In genomic region chr14:99603965-99604765, GRCh38 we compare ENCODE assay signal across 1 cellular context.
TF ChIP-seq lines count a peak whose summit lies in the region.

CCDC85C (minus strand) TSS chr14:99604207; CDS start chr14:99603959, 248 bp downstream.

TF ChIP-seq in HepG2, 621 proteins besides CTCF, POLR2A, EP300 and RAD21 (continued from another document and continues in another):
- TF ChIP-seq ZSCAN5A (CRISPR knock-in tag; IDR thresholded peaks at IDR 0.05; ENCODE audit: borderline replicate concordance) = no peak
- TF ChIP-seq, protein P1, sequence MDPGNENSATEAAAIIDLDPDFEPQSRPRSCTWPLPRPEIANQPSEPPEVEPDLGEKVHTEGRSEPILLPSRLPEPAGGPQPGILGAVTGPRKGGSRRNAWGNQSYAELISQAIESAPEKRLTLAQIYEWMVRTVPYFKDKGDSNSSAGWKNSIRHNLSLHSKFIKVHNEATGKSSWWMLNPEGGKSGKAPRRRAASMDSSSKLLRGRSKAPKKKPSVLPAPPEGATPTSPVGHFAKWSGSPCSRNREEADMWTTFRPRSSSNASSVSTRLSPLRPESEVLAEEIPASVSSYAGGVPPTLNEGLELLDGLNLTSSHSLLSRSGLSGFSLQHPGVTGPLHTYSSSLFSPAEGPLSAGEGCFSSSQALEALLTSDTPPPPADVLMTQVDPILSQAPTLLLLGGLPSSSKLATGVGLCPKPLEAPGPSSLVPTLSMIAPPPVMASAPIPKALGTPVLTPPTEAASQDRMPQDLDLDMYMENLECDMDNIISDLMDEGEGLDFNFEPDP (CRISPR knock-in tag; conservative IDR thresholded peaks at IDR 0.05) = no peak
- no peak for TF ChIP-seq ZNF234 (CRISPR knock-in tag; conservative IDR thresholded peaks at IDR 0.05)
- no peak for TF ChIP-seq ELF3 (CRISPR knock-in tag; IDR thresholded peaks at IDR 0.05)
- no peak for TF ChIP-seq MTF1 (CRISPR knock-in tag; IDR thresholded peaks at IDR 0.05)
- TF ChIP-seq SOX13 (IDR thresholded peaks at IDR 0.05) = no peak
- TF ChIP-seq SOX13 (CRISPR knock-in tag; conservative IDR thresholded peaks at IDR 0.05 in 1 of 2, IDR thresholded peaks at IDR 0.05 in 1 of 2) = no peak
- TF ChIP-seq KDM1A (CRISPR knock-in tag; IDR thresholded peaks at IDR 0.05) = no peak
- TF ChIP-seq ZFP36 (IDR thresholded peaks at IDR 0.05; ENCODE audit: borderline replicate concordance, low read depth, low read length, partially characterized antibody) = no peak
- TF ChIP-seq ZNF275 (CRISPR knock-in tag; IDR thresholded peaks at IDR 0.05; ENCODE audit: borderline replicate concordance) = no peak; the same call in 1 of the 2 replicates
- no peak for TF ChIP-seq ARNTL (CRISPR knock-in tag; IDR thresholded peaks at IDR 0.05)
- no peak for TF ChIP-seq MED13 (CRISPR knock-in tag; IDR thresholded peaks at IDR 0.05)
- TF ChIP-seq DNMT3B (CRISPR knock-in tag; conservative IDR thresholded peaks at IDR 0.05) = no peak
- TF ChIP-seq SMARCC2 (IDR thresholded peaks at IDR 0.05) = no peak
- no peak for TF ChIP-seq RAD51 (IDR thresholded peaks at IDR 0.05; ENCODE audit: borderline replicate concordance)
- no peak for TF ChIP-seq ZNF180 (CRISPR knock-in tag; IDR thresholded peaks at IDR 0.05; ENCODE audit: borderline replicate concordance, low read depth)
- TF ChIP-seq FOXJ3 (CRISPR knock-in tag; IDR thresholded peaks at IDR 0.05; ENCODE audit: borderline replicate concordance) = no peak
- no peak for TF ChIP-seq ZFP37 (CRISPR knock-in tag; IDR thresholded peaks at IDR 0.05; ENCODE audit: borderline replicate concordance)
- TF ChIP-seq SMAD9 (CRISPR knock-in tag; IDR thresholded peaks at IDR 0.05) = no peak
- TF ChIP-seq SNRNP70 (IDR thresholded peaks at IDR 0.05; ENCODE audit: low read depth, low read length) = no peak
- TF ChIP-seq KDM6A (CRISPR knock-in tag; IDR thresholded peaks at IDR 0.05; ENCODE audit: low read depth) = no peak
- no peak for TF ChIP-seq ZNF446 (CRISPR knock-in tag; IDR thresholded peaks at IDR 0.05)
- peak; percentile 54; the same call in 1 of the 3 replicates for TF ChIP-seq MXI1 (IDR thresholded peaks at IDR 0.05; ENCODE audit: borderline replicate concordance, low read depth, low read length)
- 0 out of 2 replicates have a peak, but pooled peaks have one; percentile 5 for TF ChIP-seq KDM2A (CRISPR knock-in tag; IDR thresholded peaks at IDR 0.05; ENCODE audit: borderline replicate concordance, low read depth)
- TF ChIP-seq NFKBIZ (CRISPR knock-in tag; IDR thresholded peaks at IDR 0.05) = no peak
- TF ChIP-seq BRCA1 (CRISPR knock-in tag; IDR thresholded peaks at IDR 0.05) = no peak
- TF ChIP-seq, protein P2, sequence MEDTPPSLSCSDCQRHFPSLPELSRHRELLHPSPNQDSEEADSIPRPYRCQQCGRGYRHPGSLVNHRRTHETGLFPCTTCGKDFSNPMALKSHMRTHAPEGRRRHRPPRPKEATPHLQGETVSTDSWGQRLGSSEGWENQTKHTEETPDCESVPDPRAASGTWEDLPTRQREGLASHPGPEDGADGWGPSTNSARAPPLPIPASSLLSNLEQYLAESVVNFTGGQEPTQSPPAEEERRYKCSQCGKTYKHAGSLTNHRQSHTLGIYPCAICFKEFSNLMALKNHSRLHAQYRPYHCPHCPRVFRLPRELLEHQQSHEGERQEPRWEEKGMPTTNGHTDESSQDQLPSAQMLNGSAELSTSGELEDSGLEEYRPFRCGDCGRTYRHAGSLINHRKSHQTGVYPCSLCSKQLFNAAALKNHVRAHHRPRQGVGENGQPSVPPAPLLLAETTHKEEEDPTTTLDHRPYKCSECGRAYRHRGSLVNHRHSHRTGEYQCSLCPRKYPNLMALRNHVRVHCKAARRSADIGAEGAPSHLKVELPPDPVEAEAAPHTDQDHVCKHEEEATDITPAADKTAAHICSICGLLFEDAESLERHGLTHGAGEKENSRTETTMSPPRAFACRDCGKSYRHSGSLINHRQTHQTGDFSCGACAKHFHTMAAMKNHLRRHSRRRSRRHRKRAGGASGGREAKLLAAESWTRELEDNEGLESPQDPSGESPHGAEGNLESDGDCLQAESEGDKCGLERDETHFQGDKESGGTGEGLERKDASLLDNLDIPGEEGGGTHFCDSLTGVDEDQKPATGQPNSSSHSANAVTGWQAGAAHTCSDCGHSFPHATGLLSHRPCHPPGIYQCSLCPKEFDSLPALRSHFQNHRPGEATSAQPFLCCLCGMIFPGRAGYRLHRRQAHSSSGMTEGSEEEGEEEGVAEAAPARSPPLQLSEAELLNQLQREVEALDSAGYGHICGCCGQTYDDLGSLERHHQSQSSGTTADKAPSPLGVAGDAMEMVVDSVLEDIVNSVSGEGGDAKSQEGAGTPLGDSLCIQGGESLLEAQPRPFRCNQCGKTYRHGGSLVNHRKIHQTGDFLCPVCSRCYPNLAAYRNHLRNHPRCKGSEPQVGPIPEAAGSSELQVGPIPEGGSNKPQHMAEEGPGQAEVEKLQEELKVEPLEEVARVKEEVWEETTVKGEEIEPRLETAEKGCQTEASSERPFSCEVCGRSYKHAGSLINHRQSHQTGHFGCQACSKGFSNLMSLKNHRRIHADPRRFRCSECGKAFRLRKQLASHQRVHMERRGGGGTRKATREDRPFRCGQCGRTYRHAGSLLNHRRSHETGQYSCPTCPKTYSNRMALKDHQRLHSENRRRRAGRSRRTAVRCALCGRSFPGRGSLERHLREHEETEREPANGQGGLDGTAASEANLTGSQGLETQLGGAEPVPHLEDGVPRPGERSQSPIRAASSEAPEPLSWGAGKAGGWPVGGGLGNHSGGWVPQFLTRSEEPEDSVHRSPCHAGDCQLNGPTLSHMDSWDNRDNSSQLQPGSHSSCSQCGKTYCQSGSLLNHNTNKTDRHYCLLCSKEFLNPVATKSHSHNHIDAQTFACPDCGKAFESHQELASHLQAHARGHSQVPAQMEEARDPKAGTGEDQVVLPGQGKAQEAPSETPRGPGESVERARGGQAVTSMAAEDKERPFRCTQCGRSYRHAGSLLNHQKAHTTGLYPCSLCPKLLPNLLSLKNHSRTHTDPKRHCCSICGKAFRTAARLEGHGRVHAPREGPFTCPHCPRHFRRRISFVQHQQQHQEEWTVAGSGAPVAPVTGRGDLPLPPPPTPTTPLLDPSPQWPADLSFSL (CRISPR knock-in tag; IDR thresholded peaks at IDR 0.05) = no peak
- TF ChIP-seq ZNF749 (CRISPR knock-in tag; IDR thresholded peaks at IDR 0.05; ENCODE audit: borderline replicate concordance) = no peak
- no peak for TF ChIP-seq RXRB (CRISPR knock-in tag; IDR thresholded peaks at IDR 0.05; ENCODE audit: borderline replicate concordance)
- TF ChIP-seq ONECUT2 (CRISPR knock-in tag; IDR thresholded peaks at IDR 0.05) = no peak
- TF ChIP-seq DMAP1 (CRISPR knock-in tag; IDR thresholded peaks at IDR 0.05) = no peak; the same call in 1 of the 2 replicates
- no peak for TF ChIP-seq CENPT (CRISPR knock-in tag; IDR thresholded peaks at IDR 0.05; ENCODE audit: low read depth)
- 0 out of 2 replicates have a peak, but pooled peaks have one; percentile 44 for TF ChIP-seq ZNF547 (CRISPR knock-in tag; IDR thresholded peaks at IDR 0.05)
- TF ChIP-seq NFYB (CRISPR knock-in tag; IDR thresholded peaks at IDR 0.05) = peak; percentile 80
- TF ChIP-seq XBP1 (CRISPR knock-in tag; IDR thresholded peaks at IDR 0.05) = no peak
- no peak for TF ChIP-seq PAXIP1 (CRISPR knock-in tag; conservative IDR thresholded peaks at IDR 0.05)
- no peak for TF ChIP-seq ZNF382 (CRISPR knock-in tag; IDR thresholded peaks at IDR 0.05; ENCODE audit: borderline replicate concordance)
- TF ChIP-seq ZNF124 (CRISPR knock-in tag; IDR thresholded peaks at IDR 0.05) = no peak
- TF ChIP-seq, protein P3, sequence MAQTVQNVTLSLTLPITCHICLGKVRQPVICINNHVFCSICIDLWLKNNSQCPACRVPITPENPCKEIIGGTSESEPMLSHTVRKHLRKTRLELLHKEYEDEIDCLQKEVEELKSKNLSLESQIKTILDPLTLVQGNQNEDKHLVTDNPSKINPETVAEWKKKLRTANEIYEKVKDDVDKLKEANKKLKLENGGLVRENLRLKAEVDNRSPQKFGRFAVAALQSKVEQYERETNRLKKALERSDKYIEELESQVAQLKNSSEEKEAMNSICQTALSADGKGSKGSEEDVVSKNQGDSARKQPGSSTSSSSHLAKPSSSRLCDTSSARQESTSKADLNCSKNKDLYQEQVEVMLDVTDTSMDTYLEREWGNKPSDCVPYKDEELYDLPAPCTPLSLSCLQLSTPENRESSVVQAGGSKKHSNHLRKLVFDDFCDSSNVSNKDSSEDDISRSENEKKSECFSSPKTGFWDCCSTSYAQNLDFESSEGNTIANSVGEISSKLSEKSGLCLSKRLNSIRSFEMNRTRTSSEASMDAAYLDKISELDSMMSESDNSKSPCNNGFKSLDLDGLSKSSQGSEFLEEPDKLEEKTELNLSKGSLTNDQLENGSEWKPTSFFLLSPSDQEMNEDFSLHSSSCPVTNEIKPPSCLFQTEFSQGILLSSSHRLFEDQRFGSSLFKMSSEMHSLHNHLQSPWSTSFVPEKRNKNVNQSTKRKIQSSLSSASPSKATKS (CRISPR knock-in tag; IDR thresholded peaks at IDR 0.05) = no peak
- no peak for TF ChIP-seq TFAP4 (IDR thresholded peaks at IDR 0.05; ENCODE audit: borderline replicate concordance, low read depth)
- TF ChIP-seq RFX5 (IDR thresholded peaks at IDR 0.05; ENCODE audit: low read depth, low read length) = no peak
- no peak for TF ChIP-seq JDP2 (CRISPR knock-in tag; IDR thresholded peaks at IDR 0.05; ENCODE audit: borderline replicate concordance)
- 0 out of 2 replicates have a peak, but pooled peaks have one; percentile 0 for TF ChIP-seq HINFP (CRISPR knock-in tag; IDR thresholded peaks at IDR 0.05; ENCODE audit: low read depth)
- TF ChIP-seq KDM4B (CRISPR knock-in tag; IDR thresholded peaks at IDR 0.05) = no peak
- no peak for TF ChIP-seq ZNF10 (CRISPR knock-in tag; IDR thresholded peaks at IDR 0.05; ENCODE audit: borderline replicate concordance, low read depth)
- no peak for TF ChIP-seq REL (CRISPR knock-in tag; conservative IDR thresholded peaks at IDR 0.05)
- TF ChIP-seq HDAC2 (CRISPR knock-in tag; IDR thresholded peaks at IDR 0.05) = no peak
